Comparison of ENCODE assay signal across 18 cellular contexts in genomic region chr22:30347255-30347892, GRCh38. TPM values are rescaled to one million over a fixed set of nuclear protein-coding genes. Genes with fewer than 3 reads are reported as not detected.
DNase-seq lines count a peak whose midpoint lies in the region; ATAC-seq and TF ChIP-seq lines count a peak whose summit lies in the region.
"Had no signal": no experiment of that assay in that cellular context is flagged by ENCODE, and none has a peak within 500 bp of the region (broad histone marks: within the 10 kb centered on the region; RNA-seq: fewer than 3 reads in every experiment).

No MANE protein-coding gene starts in this region.

- H3K4me2 ChIP-seq in PC-3 (ENCODE audit: low read length), result no peak overlapping the region

- ATAC-seq in PC-3, result no peak
- ATAC-seq in activated naive CD8-positive, alpha-beta T cell treated with anti-CD3 and anti-CD28 coated beads, Interleukin-2, amount 10 ng/mL, durations not matched to agents 7 days and 5 days (ENCODE audit: low read depth), result no peak
- ATAC-seq in stimulated activated memory B cell treated with anti-CD40 and anti-IgM and Interleukin-4, amounts not matched to agents 10 μg/mL and 1 μg/mL and 100 μg/mL, for 72 hours, result peak; percentile 65
- ATAC-seq: foreskin keratinocyte had no signal

- H3F3A ChIP-seq in PC-3 (ENCODE audit: low read length, unreplicated experiment), result no peaks in the 10 kb centered on the region

- intact Hi-C loops in PC-3 (cut with micrococcal nuclease), result no loop called here

- H3K4me1 Mint-ChIP-seq in activated T-cell treated with anti-CD3 and anti-CD28 coated beads, Interleukin-2, amount 50 U/mL, for 24 hours (ENCODE audit: low read depth), result peaks cover 76% of the 10 kb centered on the region
- peaks cover 22% of the 10 kb centered on the region for H3K4me1 Mint-ChIP-seq in activated naive CD8-positive, alpha-beta T cell treated with anti-CD3 and anti-CD28 coated beads, Interleukin-2, amount 10 ng/mL, durations not matched to agents 7 days and 5 days
- peaks cover 48% of the 10 kb centered on the region for H3K4me1 Mint-ChIP-seq in stimulated activated memory B cell treated with anti-CD40 and anti-IgM and Interleukin-4, amounts not matched to agents 10 μg/mL and 1 μg/mL and 100 μg/mL, for 72 hours
- H3K4me1 Mint-ChIP-seq: nephron progenitor cell had no signal

- H3K4me3 Mint-ChIP-seq in activated T-cell treated with anti-CD3 and anti-CD28 coated beads, Interleukin-2, amount 50 U/mL, for 24 hours, result peak overlapping the region; percentile 12
- H3K4me3 Mint-ChIP-seq in activated naive CD8-positive, alpha-beta T cell treated with anti-CD3 and anti-CD28 coated beads, Interleukin-2, amount 10 ng/mL, durations not matched to agents 7 days and 5 days, result peak overlapping the region; percentile 27
- H3K4me3 Mint-ChIP-seq in stimulated activated memory B cell treated with anti-CD40 and anti-IgM and Interleukin-4, amounts not matched to agents 10 μg/mL and 1 μg/mL and 100 μg/mL, for 72 hours, result no peak overlapping the region
- H3K4me3 Mint-ChIP-seq: nephron progenitor cell had no signal

- 0 out of 2 replicates have a peak, but pooled peaks cover 3% of the 10 kb centered on the region for H4K20me1 ChIP-seq in PC-3 (ENCODE audit: low read length)

- H3K27ac Mint-ChIP-seq in activated T-cell treated with anti-CD3 and anti-CD28 coated beads, Interleukin-2, amount 50 U/mL, for 24 hours, result peak overlapping the region; percentile 83
- H3K27ac Mint-ChIP-seq in activated naive CD8-positive, alpha-beta T cell treated with anti-CD3 and anti-CD28 coated beads, Interleukin-2, amount 10 ng/mL, durations not matched to agents 7 days and 5 days, result peak overlapping the region; percentile 49
- H3K27ac Mint-ChIP-seq in stimulated activated memory B cell treated with anti-CD40 and anti-IgM and Interleukin-4, amounts not matched to agents 10 μg/mL and 1 μg/mL and 100 μg/mL, for 72 hours, result peak overlapping the region; percentile 91
- H3K27ac Mint-ChIP-seq: nephron progenitor cell, progenitor cell of endocrine pancreas had no signal

- H3K4me3 ChIP-seq in PC-3 (ENCODE audit: low read length) (no peak overlapping the region), H7 (ENCODE audit: insufficient read depth, low read depth, low read length) (no peak overlapping the region)
- H3K4me3 ChIP-seq: ascending aorta, thyroid gland had no signal

- H3K36me3 ChIP-seq in PC-3 (ENCODE audit: low read depth, low read length), result peaks cover 61% of the 10 kb centered on the region
- peaks cover 47% of the 10 kb centered on the region for H3K36me3 ChIP-seq in H7 (replicated peaks; ENCODE audit: control insufficient read depth, insufficient read depth, low read length)

- TF ChIP-seq CTCF in PC-3 (conservative IDR thresholded peaks at IDR 0.05; ENCODE audit: low read depth, low read length), result no peak

- H3K27ac ChIP-seq in PC-3 (ENCODE audit: low read length), result no peak overlapping the region
- H3K27ac ChIP-seq: ascending aorta, foreskin keratinocyte, thyroid gland had no signal

- BruUV-seq in PC-3 (replicated peaks; lab: Mats Ljungman, UMichigan), result no TSS peak

- H3K27me3 ChIP-seq in PC-3 (ENCODE audit: low read length) (no peaks in the 10 kb centered on the region), H7 (ENCODE audit: control insufficient read depth, insufficient read depth, low read length) (no peaks in the 10 kb centered on the region)
- H3K27me3 ChIP-seq: ascending aorta, foreskin keratinocyte, thyroid gland had no signal

- no peaks in the 10 kb centered on the region for H3K27me3 Mint-ChIP-seq in activated T-cell treated with anti-CD3 and anti-CD28 coated beads, Interleukin-2, amount 50 U/mL, for 24 hours
- H3K27me3 Mint-ChIP-seq in activated naive CD8-positive, alpha-beta T cell treated with anti-CD3 and anti-CD28 coated beads, Interleukin-2, amount 10 ng/mL, durations not matched to agents 7 days and 5 days, result no peaks in the 10 kb centered on the region
- H3K27me3 Mint-ChIP-seq in stimulated activated memory B cell treated with anti-CD40 and anti-IgM and Interleukin-4, amounts not matched to agents 10 μg/mL and 1 μg/mL and 100 μg/mL, for 72 hours, result no peaks in the 10 kb centered on the region
- H3K27me3 Mint-ChIP-seq: progenitor cell of endocrine pancreas had no signal

- CTCF ChIA-PET in PC-3 (lab: Charles Lee), result no interaction called here

- no peaks in the 10 kb centered on the region for H3K9me2 ChIP-seq in PC-3 (replicated peaks; ENCODE audit: low read length)

- POLR2A ChIA-PET in PC-3 (lab: Charles Lee; ENCODE audit: unreplicated experiment), result no interaction called here
- POLR2A ChIA-PET in activated naive CD8-positive, alpha-beta T cell treated with anti-CD3 and anti-CD28 coated beads, Interleukin-2, amount 10 ng/mL, durations not matched to agents 7 days and 5 days (lab: Charles Lee), result no interaction called here

- H3K4me1 ChIP-seq in PC-3 (ENCODE audit: insufficient read depth, low read length), result no peaks in the 10 kb centered on the region
- H3K4me1 ChIP-seq: ascending aorta, foreskin keratinocyte, thyroid gland had no signal

- no peak overlapping the region for H3K9ac ChIP-seq in PC-3 (ENCODE audit: low read length)

- no peaks in the 10 kb centered on the region for H3K9me3 Mint-ChIP-seq in activated T-cell treated with anti-CD3 and anti-CD28 coated beads, Interleukin-2, amount 50 U/mL, for 24 hours
- H3K9me3 Mint-ChIP-seq in activated naive CD8-positive, alpha-beta T cell treated with anti-CD3 and anti-CD28 coated beads, Interleukin-2, amount 10 ng/mL, durations not matched to agents 7 days and 5 days, result no peaks in the 10 kb centered on the region
- no peaks in the 10 kb centered on the region for H3K9me3 Mint-ChIP-seq in stimulated activated memory B cell treated with anti-CD40 and anti-IgM and Interleukin-4, amounts not matched to agents 10 μg/mL and 1 μg/mL and 100 μg/mL, for 72 hours
- H3K9me3 Mint-ChIP-seq: nephron progenitor cell had no signal

- H3K36me3 Mint-ChIP-seq in activated T-cell treated with anti-CD3 and anti-CD28 coated beads, Interleukin-2, amount 50 U/mL, for 24 hours (ENCODE audit: low read depth), result peaks cover 99% of the 10 kb centered on the region
- peaks cover 53% of the 10 kb centered on the region for H3K36me3 Mint-ChIP-seq in activated naive CD8-positive, alpha-beta T cell treated with anti-CD3 and anti-CD28 coated beads, Interleukin-2, amount 10 ng/mL, durations not matched to agents 7 days and 5 days
- peaks cover 55% of the 10 kb centered on the region for H3K36me3 Mint-ChIP-seq in stimulated activated memory B cell treated with anti-CD40 and anti-IgM and Interleukin-4, amounts not matched to agents 10 μg/mL and 1 μg/mL and 100 μg/mL, for 72 hours

- H3K9me3 ChIP-seq in PC-3 (ENCODE audit: low read length), result no peaks in the 10 kb centered on the region
- H3K9me3 ChIP-seq: ascending aorta, thyroid gland had no signal

- no peak overlapping the region for H2AFZ ChIP-seq in PC-3 (ENCODE audit: low read length)

- DNase-seq in activated T-cell treated with anti-CD3 and anti-CD28 coated beads, Interleukin-2, amount 50 U/mL, for 24 hours, result no peak
- DNase-seq in activated T-cell treated with anti-CD3 and anti-CD28 coated beads, Interleukin-2, amount 50 U/mL, for 48 hours, result no peak
- DNase-seq in PC-3 (peak; percentile 22), middle frontal gyrus (ENCODE audit: extremely low spot score, low spot score) (no peak), AG20443 (ENCODE audit: low spot score) (no peak), H7 (no peak)
- no peak for DNase-seq in activated naive CD8-positive, alpha-beta T cell treated with anti-CD3 and anti-CD28 coated beads, Interleukin-2, amount 10 ng/mL, durations not matched to agents 7 days and 5 days
- DNase-seq: ACHN, DMS79 treated with DMSO at 0.1 percent for 48 hours, foreskin keratinocyte, mesenchymal stem cell, NCI-H1417, NCI-H526 treated with DMSO at 0.1 percent for 48 hours, nephron progenitor cell, thyroid gland had no signal

- peaks cover 46% of the 10 kb centered on the region for H3K79me2 ChIP-seq in PC-3 (ENCODE audit: low read length)

RNA-seq across cellular contexts. Expression of gene SF3A1, which starts 9.3 kb away (rescaled TPM):
- 59.2 and 69.3 TPM in 2 replicates for total RNA-seq in PC-3 (2014; rRNA removed)
- total RNA-seq in activated naive CD8-positive, alpha-beta T cell treated with anti-CD3 and anti-CD28 coated beads, Interleukin-2, amount 10 ng/mL, durations not matched to agents 7 days and 5 days, result 100 to 1,000 TPM; 220 to 233 TPM
- 70.1 and 97.1 TPM in 2 replicates for total RNA-seq in H7 (2014; rRNA removed; shearing (Covaris generic))

RNA-seq across cellular contexts. Expression of gene CCDC157, which starts 9.4 kb away (rescaled TPM):
- total RNA-seq in PC-3 (2014; rRNA removed), result 1.5 and 3.5 TPM in 2 replicates
- total RNA-seq in activated naive CD8-positive, alpha-beta T cell treated with anti-CD3 and anti-CD28 coated beads, Interleukin-2, amount 10 ng/mL, durations not matched to agents 7 days and 5 days, result 1 to 10 TPM; 4.0 to 4.7 TPM
- 4.7 and 6.1 TPM in 2 replicates for total RNA-seq in H7 (2014; rRNA removed; shearing (Covaris generic))

RNA-seq across cellular contexts. Expression of gene TBC1D10A, which starts 20.6 kb away (rescaled TPM):
- 12.6 and 19.5 TPM in 2 replicates for total RNA-seq in PC-3 (2014; rRNA removed)
- 10 to 100 TPM; 54.0 to 54.2 TPM for total RNA-seq in activated naive CD8-positive, alpha-beta T cell treated with anti-CD3 and anti-CD28 coated beads, Interleukin-2, amount 10 ng/mL, durations not matched to agents 7 days and 5 days
- total RNA-seq in H7 (2014; rRNA removed; shearing (Covaris generic)), result 12.0 and 12.6 TPM in 2 replicates

RNA-seq across cellular contexts. Expression of gene RNF215, which starts 39.8 kb away (rescaled TPM):
- total RNA-seq in PC-3 (2014; rRNA removed), result 22.6 and 25.2 TPM in 2 replicates
- total RNA-seq in activated naive CD8-positive, alpha-beta T cell treated with anti-CD3 and anti-CD28 coated beads, Interleukin-2, amount 10 ng/mL, durations not matched to agents 7 days and 5 days, result 10 to 100 TPM; 11.1 to 11.3 TPM
- 24.7 and 26.6 TPM in 2 replicates for total RNA-seq in H7 (2014; rRNA removed; shearing (Covaris generic))

RNA-seq across cellular contexts. Expression of gene SEC14L2, which starts 49.4 kb away (rescaled TPM):
- total RNA-seq in PC-3 (2014; rRNA removed), result 9.7 and 16.8 TPM in 2 replicates
- 1 to 10 TPM; 9.9 TPM for total RNA-seq in activated naive CD8-positive, alpha-beta T cell treated with anti-CD3 and anti-CD28 coated beads, Interleukin-2, amount 10 ng/mL, durations not matched to agents 7 days and 5 days
- 1.7 and 4.2 TPM in 2 replicates for total RNA-seq in H7 (2014; rRNA removed; shearing (Covaris generic))
